In genomic region chr20:38181207-38181693, GRCh38 we compare ENCODE assay signal across 10 cellular contexts. TPM values are rescaled to one million over a fixed set of nuclear protein-coding genes. Genes with fewer than 3 reads are reported as not detected.
DNase-seq lines count a peak whose midpoint lies in the region; ATAC-seq and TF ChIP-seq lines count a peak whose summit lies in the region.
"Had no signal": no experiment of that assay in that cellular context is flagged by ENCODE, and none has a peak within 500 bp of the region (broad histone marks: within the 10 kb centered on the region; RNA-seq: fewer than 3 reads in every experiment).

No MANE protein-coding gene starts in this region.

- intact Hi-C loops in Calu3 (cut with micrococcal nuclease; ENCODE audit: unreplicated experiment) = no loop called here

- H3K27me3 Mint-ChIP-seq in neural progenitor cell (ENCODE audit: insufficient read depth, low read depth) (peaks cover 11% of the 10 kb centered on the region), endothelial cell (ENCODE audit: unreplicated experiment) (no peaks in the 10 kb centered on the region), Calu3 (ENCODE audit: unreplicated experiment) (no peaks in the 10 kb centered on the region)

- no peak overlapping the region for H3K9ac ChIP-seq in neural progenitor cell
- H3K9ac ChIP-seq: parathyroid adenoma had no signal

- H3K27ac ChIP-seq in neural progenitor cell = no peak overlapping the region
- H3K27ac ChIP-seq: parathyroid adenoma had no signal

- H3K27me3 ChIP-seq in neural progenitor cell = no peaks in the 10 kb centered on the region

- no peaks in the 10 kb centered on the region for H3K36me3 ChIP-seq in neural progenitor cell

- H3K4me1 Mint-ChIP-seq in neural progenitor cell (peaks cover 29% of the 10 kb centered on the region), endothelial cell (ENCODE audit: unreplicated experiment) (no peaks in the 10 kb centered on the region), Calu3 (ENCODE audit: low read depth, unreplicated experiment) (peaks cover 7% of the 10 kb centered on the region)

- H3F3A ChIP-seq in neural progenitor cell (ENCODE audit: low read depth) = no peaks in the 10 kb centered on the region

- no peaks in the 10 kb centered on the region for H4K20me1 ChIP-seq in neural progenitor cell (ENCODE audit: low read depth)

- H3K27ac Mint-ChIP-seq in neural progenitor cell = peak overlapping the region; percentile 86
- H3K27ac Mint-ChIP-seq in endothelial cell (ENCODE audit: unreplicated experiment) = no peak overlapping the region
- H3K27ac Mint-ChIP-seq in Calu3 (ENCODE audit: unreplicated experiment) = no peak overlapping the region
- H3K27ac Mint-ChIP-seq: dendritic cell treated with granulocyte-macrophage colony-stimulating factor and Interleukin-4, amounts not matched to agents 40 ng/mL and 50 ng/mL, for 4 days had no signal

- no peaks in the 10 kb centered on the region for H3K9me3 ChIP-seq in neural progenitor cell (ENCODE audit: low read depth)

- H3K4me3 ChIP-seq in neural progenitor cell = no peak overlapping the region

- peaks cover 2% of the 10 kb centered on the region for H3K9me3 Mint-ChIP-seq in neural progenitor cell
- no peaks in the 10 kb centered on the region for H3K9me3 Mint-ChIP-seq in endothelial cell (ENCODE audit: unreplicated experiment)
- no peaks in the 10 kb centered on the region for H3K9me3 Mint-ChIP-seq in Calu3 (ENCODE audit: low read depth, unreplicated experiment)
- H3K9me3 Mint-ChIP-seq: dendritic cell treated with granulocyte-macrophage colony-stimulating factor and Interleukin-4, amounts not matched to agents 40 ng/mL and 50 ng/mL, for 4 days had no signal

- no peak for TF ChIP-seq CTCF in neural progenitor cell (IDR thresholded peaks at IDR 0.05)
- TF ChIP-seq CTCF in endothelial cell (IDR thresholded peaks at IDR 0.05; ENCODE audit: unreplicated experiment) = no peak
- no peak for TF ChIP-seq CTCF in Calu3 (IDR thresholded peaks at IDR 0.05; ENCODE audit: unreplicated experiment)

- H3K4me2 ChIP-seq in neural progenitor cell = no peak overlapping the region

- ATAC-seq in GM18868 (IDR thresholded peaks at IDR 0.05; ENCODE audit: unreplicated experiment) (peak; percentile 96), GM21825 (IDR thresholded peaks at IDR 0.05; ENCODE audit: unreplicated experiment) (peak; percentile 85)

- H3K4me3 Mint-ChIP-seq in neural progenitor cell = no peak overlapping the region
- H3K4me3 Mint-ChIP-seq in endothelial cell (ENCODE audit: unreplicated experiment) = no peak overlapping the region
- H3K4me3 Mint-ChIP-seq in Calu3 (ENCODE audit: low read depth, unreplicated experiment) = no peak overlapping the region
- H3K4me3 Mint-ChIP-seq: dendritic cell treated with granulocyte-macrophage colony-stimulating factor and Interleukin-4, amounts not matched to agents 40 ng/mL and 50 ng/mL, for 4 days had no signal

- no peaks in the 10 kb centered on the region for H3K4me1 ChIP-seq in neural progenitor cell
- H3K4me1 ChIP-seq: parathyroid adenoma had no signal

- peak; percentile 40 for DNase-seq in NCI-H226
- DNase-seq in neural progenitor cell (ENCODE audit: low spot score) = peak; percentile 34
- DNase-seq in endothelial cell (ENCODE audit: low spot score) = no peak
- DNase-seq in NOMO-1 (lab: John Stamatoyannopoulos, UW; ENCODE audit: unreplicated experiment in 2 of 2) = no peak
- DNase-seq in Calu3 = no peak
- DNase-seq: Right ventricle myocardium superior had no signal

- no peaks in the 10 kb centered on the region for H3K79me2 ChIP-seq in neural progenitor cell (ENCODE audit: low read depth)
- H3K79me2 ChIP-seq: parathyroid adenoma had no signal

- no TSS peak for BruUV-seq in Calu3 (replicated peaks; lab: Mats Ljungman, UMichigan)

- H3K36me3 Mint-ChIP-seq in neural progenitor cell = no peaks in the 10 kb centered on the region
- no peaks in the 10 kb centered on the region for H3K36me3 Mint-ChIP-seq in endothelial cell (ENCODE audit: low read depth, unreplicated experiment)
- H3K36me3 Mint-ChIP-seq in Calu3 (ENCODE audit: insufficient read depth, unreplicated experiment) = no peaks in the 10 kb centered on the region

- CTCF ChIA-PET in Calu3 (lab: Charles Lee) = no interaction called here

- H2AFZ ChIP-seq in neural progenitor cell (replicated peaks) = no peak overlapping the region
- H2AFZ ChIP-seq: parathyroid adenoma had no signal

RNA-seq across cellular contexts. Expression of gene TGM2, which starts 16.2 kb away (rescaled TPM):
- total RNA-seq in neural progenitor cell (ENCODE audit: low replicate concordance) = 0.22 and 0.28 TPM in 2 replicates
- 216 TPM for total RNA-seq in endothelial cell (ENCODE audit: unreplicated experiment)
- 261 and 311 TPM in 2 replicates for total RNA-seq in Calu3 (2022)

Comparison
In these comparisons a context has a peak if more than half of its experiments do, and no peak if none do; other contexts are left out.
1. DNase-seq: peak in NCI-H226 (single experiment) and neural progenitor cell (single experiment); none in endothelial cell (single experiment), NOMO-1 (0 of 2) and Calu3 (single experiment).
2. RNA of gene TGM2, which starts 16.2 kb away (total RNA-seq): 261 to 311 TPM in Calu3 and 216 TPM in endothelial cell (single experiment); 0.22 to 0.28 TPM in neural progenitor cell; every median in the first group is over 100 times any median in the second.